In the genomic region with DNA sequence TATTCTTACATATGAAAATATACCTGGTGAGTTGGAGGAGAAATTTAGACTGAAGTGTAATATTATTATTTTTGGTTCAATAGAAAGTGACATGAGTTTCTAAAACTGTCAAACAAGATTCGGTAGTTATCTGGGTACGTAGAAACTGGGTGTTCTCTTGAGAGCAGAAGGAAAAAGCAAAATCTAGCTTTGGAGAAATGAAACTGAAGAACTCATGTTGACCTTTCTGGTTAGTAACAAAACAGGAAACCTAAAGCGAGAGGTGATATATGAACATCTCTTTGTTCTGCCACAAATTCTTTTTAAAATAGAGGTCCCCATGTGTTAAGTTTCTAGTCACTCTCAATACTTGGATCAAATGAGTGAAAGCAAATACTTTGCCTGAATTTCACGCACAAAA, we compare ENCODE assay signal across 11 cellular contexts.
DNase-seq lines count a peak whose midpoint lies in the region; ATAC-seq and TF ChIP-seq lines count a peak whose summit lies in the region.
"Had no signal": no experiment of that assay in that cellular context is flagged by ENCODE, and none has a peak within 500 bp of the region (broad histone marks: within the 10 kb centered on the region; RNA-seq: fewer than 3 reads in every experiment).

No MANE protein-coding gene starts in this region.

- H3K36me3 Mint-ChIP-seq in activated CD4-positive, alpha-beta T cell treated with anti-CD3 and anti-CD28 coated beads for 36 hours (ENCODE audit: low read depth), result no peaks in the 10 kb centered on the region
- H3K36me3 Mint-ChIP-seq in stimulated activated effector memory CD8-positive, alpha-beta T cell treated with anti-CD3 and anti-CD28 coated beads, Interleukin-12 subunit alpha, Interleukin-12 subunit beta, amount 100 ng/mL, for 72 hours, result no peaks in the 10 kb centered on the region

- H2AFZ ChIP-seq in OCI-LY7 (ENCODE audit: low read length), result no peak overlapping the region

- intact Hi-C loops in OCI-LY7 (cut with micrococcal nuclease; ENCODE audit: unreplicated experiment), result no loop called here
- intact Hi-C loops in vagina (cut with DNase I), result no loop called here
- intact Hi-C loops in colonic mucosa (cut with DNase I), result no loop called here
- intact Hi-C loops in activated CD4-positive, alpha-beta T cell treated with anti-CD3 and anti-CD28 coated beads for 36 hours (cut with DNase I, micrococcal nuclease), result no loop called here

- no peak overlapping the region for H3K4me3 ChIP-seq in OCI-LY7 (ENCODE audit: low read depth, low read length, poor library complexity, severe bottlenecking)
- H3K4me3 ChIP-seq in vagina, result no peak overlapping the region
- no peak overlapping the region for H3K4me3 ChIP-seq in colonic mucosa

- no peaks in the 10 kb centered on the region for H3K36me3 ChIP-seq in OCI-LY7 (ENCODE audit: insufficient read depth, low read length)
- no peaks in the 10 kb centered on the region for H3K36me3 ChIP-seq in vagina
- no peaks in the 10 kb centered on the region for H3K36me3 ChIP-seq in colonic mucosa

- peak; percentile 33 for DNase-seq in OCI-LY7 (ENCODE audit: low spot score)
- DNase-seq in vagina (ENCODE audit: extremely low spot score in 2 of 2), result no peak
- DNase-seq in colonic mucosa, result no peak
- no peak for DNase-seq in activated CD4-positive, alpha-beta T cell treated with anti-CD3 and anti-CD28 coated beads for 36 hours
- DNase-seq in stimulated activated effector memory CD8-positive, alpha-beta T cell treated with anti-CD3 and anti-CD28 coated beads, Interleukin-12 subunit alpha, Interleukin-12 subunit beta, amount 100 ng/mL, for 72 hours (ENCODE audit: low spot score in 2 of 2), result no peak
- DNase-seq: activated CD4-positive, alpha-beta T cell treated with anti-CD3 and anti-CD28 coated beads, Interleukin-2, amount 50 U/mL, for 48 hours; activated naive CD4-positive, alpha-beta T cell treated with anti-CD3 and anti-CD28 coated beads for 36 hours; NCI-H146 had no signal

- CTCF ChIA-PET in OCI-LY7 (lab: Charles Lee; ENCODE audit: unreplicated experiment), result no interaction called here
- CTCF ChIA-PET in activated CD4-positive, alpha-beta T cell treated with anti-CD3 and anti-CD28 coated beads for 36 hours (lab: Charles Lee), result no interaction called here

- no peak for TF ChIP-seq POLR2A in vagina (IDR thresholded peaks at IDR 0.05)

- H3K4me2 ChIP-seq in OCI-LY7 (ENCODE audit: low read length), result no peak overlapping the region

- H3K4me1 Mint-ChIP-seq in activated CD4-positive, alpha-beta T cell treated with anti-CD3 and anti-CD28 coated beads for 36 hours, result no peaks in the 10 kb centered on the region
- H3K4me1 Mint-ChIP-seq in stimulated activated effector memory CD8-positive, alpha-beta T cell treated with anti-CD3 and anti-CD28 coated beads, Interleukin-12 subunit alpha, Interleukin-12 subunit beta, amount 100 ng/mL, for 72 hours, result no peaks in the 10 kb centered on the region

- H3K79me2 ChIP-seq in OCI-LY7 (ENCODE audit: insufficient read depth, low read depth, low read length), result no peaks in the 10 kb centered on the region

- no peaks in the 10 kb centered on the region for H3K27me3 Mint-ChIP-seq in activated CD4-positive, alpha-beta T cell treated with anti-CD3 and anti-CD28 coated beads for 36 hours

- H3K9ac ChIP-seq in colonic mucosa (ENCODE audit: low read depth in 2 of 2, low read length in 2 of 2), result no peak overlapping the region

- H3K27ac Mint-ChIP-seq in activated CD4-positive, alpha-beta T cell treated with anti-CD3 and anti-CD28 coated beads for 36 hours, result no peak overlapping the region
- no peak overlapping the region for H3K27ac Mint-ChIP-seq in stimulated activated effector memory CD8-positive, alpha-beta T cell treated with anti-CD3 and anti-CD28 coated beads, Interleukin-12 subunit alpha, Interleukin-12 subunit beta, amount 100 ng/mL, for 72 hours
- H3K27ac Mint-ChIP-seq: activated naive CD4-positive, alpha-beta T cell treated with anti-CD3 and anti-CD28 coated beads for 36 hours had no signal

- no peaks in the 10 kb centered on the region for H3K9me2 ChIP-seq in OCI-LY7 (ENCODE audit: insufficient read depth, low read length)

- no peaks in the 10 kb centered on the region for H3K27me3 ChIP-seq in vagina
- H3K27me3 ChIP-seq in colonic mucosa, result no peaks in the 10 kb centered on the region

- H4K20me1 ChIP-seq in OCI-LY7 (ENCODE audit: insufficient read depth, low read length), result no peaks in the 10 kb centered on the region

- no peak for TF ChIP-seq CTCF in OCI-LY7 (conservative IDR thresholded peaks at IDR 0.05; ENCODE audit: low read length)
- TF ChIP-seq CTCF in vagina (IDR thresholded peaks at IDR 0.05), result no peak
- TF ChIP-seq CTCF in colonic mucosa (IDR thresholded peaks at IDR 0.05), result no peak

- H3K4me1 ChIP-seq in OCI-LY7 (ENCODE audit: insufficient read depth, low read length, poor library complexity, severe bottlenecking), result no peaks in the 10 kb centered on the region
- no peaks in the 10 kb centered on the region for H3K4me1 ChIP-seq in vagina
- no peaks in the 10 kb centered on the region for H3K4me1 ChIP-seq in colonic mucosa

- POLR2A ChIA-PET in OCI-LY7 (lab: Charles Lee), result interaction anchor here (1.0 kb wide), 1 partner anchor 19 kb away, joined by 3 read pairs; no protein-coding TSS in a partner anchor
- POLR2A ChIA-PET in activated CD4-positive, alpha-beta T cell treated with anti-CD3 and anti-CD28 coated beads for 36 hours (lab: Charles Lee), result no interaction called here

- H3K27ac ChIP-seq in OCI-LY7 (ENCODE audit: low read depth, low read length, poor library complexity, severe bottlenecking), result no peak overlapping the region
- H3K27ac ChIP-seq in vagina, result no peak overlapping the region
- H3K27ac ChIP-seq in colonic mucosa, result no peak overlapping the region

- BruUV-seq in OCI-LY7 (replicated peaks; lab: Mats Ljungman, UMichigan), result no TSS peak

- peaks cover 3% of the 10 kb centered on the region for H3K9me3 Mint-ChIP-seq in activated CD4-positive, alpha-beta T cell treated with anti-CD3 and anti-CD28 coated beads for 36 hours (ENCODE audit: low read depth)
- H3K9me3 Mint-ChIP-seq in stimulated activated effector memory CD8-positive, alpha-beta T cell treated with anti-CD3 and anti-CD28 coated beads, Interleukin-12 subunit alpha, Interleukin-12 subunit beta, amount 100 ng/mL, for 72 hours, result peaks cover 15% of the 10 kb centered on the region
- H3K9me3 Mint-ChIP-seq: activated naive CD4-positive, alpha-beta T cell treated with anti-CD3 and anti-CD28 coated beads for 36 hours had no signal

- peak; percentile 83 for ATAC-seq in GM18508 (IDR thresholded peaks at IDR 0.05; ENCODE audit: insufficient read depth, unreplicated experiment)
- ATAC-seq in GM21390 (IDR thresholded peaks at IDR 0.05; ENCODE audit: unreplicated experiment), result peak; percentile 85
- ATAC-seq in HG03095 (IDR thresholded peaks at IDR 0.05; ENCODE audit: unreplicated experiment), result peak; percentile 67
- ATAC-seq in activated CD4-positive, alpha-beta T cell treated with anti-CD3 and anti-CD28 coated beads for 36 hours, result no peak
- ATAC-seq in stimulated activated effector memory CD8-positive, alpha-beta T cell treated with anti-CD3 and anti-CD28 coated beads, Interleukin-12 subunit alpha, Interleukin-12 subunit beta, amount 100 ng/mL, for 72 hours, result no peak

- no peak overlapping the region for H3K4me3 Mint-ChIP-seq in activated CD4-positive, alpha-beta T cell treated with anti-CD3 and anti-CD28 coated beads for 36 hours
- no peak overlapping the region for H3K4me3 Mint-ChIP-seq in stimulated activated effector memory CD8-positive, alpha-beta T cell treated with anti-CD3 and anti-CD28 coated beads, Interleukin-12 subunit alpha, Interleukin-12 subunit beta, amount 100 ng/mL, for 72 hours
- H3K4me3 Mint-ChIP-seq: activated naive CD4-positive, alpha-beta T cell treated with anti-CD3 and anti-CD28 coated beads for 36 hours had no signal

- H3K9me3 ChIP-seq in OCI-LY7 (ENCODE audit: low read length) (no peaks in the 10 kb centered on the region), vagina (no peaks in the 10 kb centered on the region), colonic mucosa (no peaks in the 10 kb centered on the region)

Comparison
In these comparisons a context has a peak if more than half of its experiments do, and no peak if none do; other contexts are left out.
1. ATAC-seq: peak in GM18508 (single experiment), GM21390 (single experiment) and HG03095 (single experiment); none in activated CD4-positive, alpha-beta T cell treated with anti-CD3 and anti-CD28 coated beads for 36 hours (single experiment) and stimulated activated effector memory CD8-positive, alpha-beta T cell treated with anti-CD3 and anti-CD28 coated beads, Interleukin-12 subunit alpha, Interleukin-12 subunit beta, amount 100 ng/mL, for 72 hours (single experiment).